In the genomic region with DNA sequence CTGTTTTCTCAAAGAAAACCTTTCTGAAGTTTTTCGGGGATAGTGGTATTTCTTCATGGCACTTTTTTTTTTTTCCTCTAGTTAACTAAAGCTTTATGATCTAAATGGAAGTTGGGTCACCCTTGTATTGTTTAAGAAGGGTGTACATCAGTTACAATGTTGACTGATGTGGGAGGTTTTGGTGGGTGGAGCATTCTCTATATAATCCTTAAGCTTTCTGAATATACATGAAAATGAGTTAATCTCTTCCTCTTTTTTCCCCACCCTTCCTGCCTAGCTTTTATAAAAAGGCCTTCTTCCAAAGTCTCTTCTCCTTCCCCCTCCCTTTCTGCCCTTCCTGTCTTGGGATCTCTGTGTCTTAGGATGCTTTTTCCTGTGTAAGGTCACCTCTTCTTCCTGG, we compare ENCODE assay signal across 21 cellular contexts.
"Had no signal": no experiment of that assay in that cellular context is flagged by ENCODE, and none has a peak within 500 bp of the region (broad histone marks: within the 10 kb centered on the region; RNA-seq: fewer than 3 reads in every experiment).

No MANE protein-coding gene starts in this region.

- H3K27ac Mint-ChIP-seq: activated CD4-positive, alpha-beta memory T cell treated with anti-CD3 and anti-CD28 coated beads, Interleukin-2, amount 10 ng/mL, durations not matched to agents 7 days and 5 days; immature natural killer cell had no signal

- H3K9me3 Mint-ChIP-seq: activated CD4-positive, alpha-beta memory T cell treated with anti-CD3 and anti-CD28 coated beads, Interleukin-2, amount 10 ng/mL, durations not matched to agents 7 days and 5 days; activated naive CD4-positive, alpha-beta T cell treated with anti-CD3 and anti-CD28 coated beads, Interleukin-2, amount 50 U/mL, for 72 hours; activated T-cell treated with anti-CD3 and anti-CD28 coated beads, Interleukin-2, amount 50 U/mL, for 4 hours; immature natural killer cell; naive thymus-derived CD8-positive, alpha-beta T cell had no signal

- H3K27ac ChIP-seq: body of pancreas, coronary artery, gastrocnemius medialis, neutrophil, parathyroid adenoma, stomach, thoracic aorta had no signal

- H3K9ac ChIP-seq: parathyroid adenoma had no signal

- H3K4me1 ChIP-seq: body of pancreas had no signal

- DNase-seq: activated CD4-positive, alpha-beta memory T cell treated with anti-CD3 and anti-CD28 coated beads, Interleukin-2, amount 10 ng/mL, durations not matched to agents 7 days and 5 days; activated CD4-positive, alpha-beta T cell treated with anti-CD3 and anti-CD28 coated beads for 4 hours; activated gamma-delta T cell; activated T-cell treated with anti-CD3 and anti-CD28 coated beads, Interleukin-2, amount 50 U/mL, for 4 hours; amygdala; body of pancreas; caudate nucleus; effector memory CD4-positive, alpha-beta T cell; gastrocnemius medialis; heart left ventricle; immature natural killer cell; naive thymus-derived CD8-positive, alpha-beta T cell; retina; stimulated activated CD4-positive, alpha-beta T cell treated with anti-CD3 and anti-CD28 coated beads, Interleukin-12 subunit alpha, Interleukin-12 subunit beta, amount 100 ng/mL, for 4 hours; stimulated activated CD4-positive, alpha-beta T cell treated with anti-CD3 and anti-CD28 coated beads, Interleukin-2, amount 100 ng/mL, for 24 hours; stomach had no signal

- H3K27me3 ChIP-seq: body of pancreas, gastrocnemius medialis, heart left ventricle, neutrophil, stomach had no signal

- H3K9me3 ChIP-seq: body of pancreas, gastrocnemius medialis, heart left ventricle, neutrophil, stomach, thoracic aorta had no signal

- ATAC-seq: activated naive CD4-positive, alpha-beta T cell treated with anti-CD3 and anti-CD28 coated beads, Interleukin-2, amount 50 U/mL, for 72 hours; activated T-cell treated with anti-CD3 and anti-CD28 coated beads, Interleukin-2, amount 50 U/mL, for 4 hours; body of pancreas; gastrocnemius medialis; heart left ventricle; naive thymus-derived CD8-positive, alpha-beta T cell had no signal

- H3K4me3 Mint-ChIP-seq: activated CD4-positive, alpha-beta memory T cell treated with anti-CD3 and anti-CD28 coated beads, Interleukin-2, amount 10 ng/mL, durations not matched to agents 7 days and 5 days; activated T-cell treated with anti-CD3 and anti-CD28 coated beads, Interleukin-2, amount 50 U/mL, for 4 hours; immature natural killer cell; naive thymus-derived CD8-positive, alpha-beta T cell had no signal

- H3K27me3 Mint-ChIP-seq: activated CD4-positive, alpha-beta memory T cell treated with anti-CD3 and anti-CD28 coated beads, Interleukin-2, amount 10 ng/mL, durations not matched to agents 7 days and 5 days; naive thymus-derived CD8-positive, alpha-beta T cell had no signal

- H3K4me3 ChIP-seq: body of pancreas, coronary artery, gastrocnemius medialis, heart left ventricle, stomach, thoracic aorta had no signal
